ENCODE assay signal across 17 cellular contexts in genomic region chr18:50283469-50284209, GRCh38. TPM values are rescaled to one million over a fixed set of nuclear protein-coding genes. Genes with fewer than 3 reads are reported as not detected.
DNase-seq lines count a peak whose midpoint lies in the region; ATAC-seq, FAIRE-seq and TF ChIP-seq lines count a peak whose summit lies in the region.
"Had no signal": no experiment of that assay in that cellular context is flagged by ENCODE, and none has a peak within 500 bp of the region (broad histone marks: within the 10 kb centered on the region; RNA-seq: fewer than 3 reads in every experiment).

No MANE protein-coding gene starts in this region.

- H3K79me2 ChIP-seq in GM23338 (replicated peaks; ENCODE audit: insufficient read depth), result peaks cover 29% of the 10 kb centered on the region

- no peak overlapping the region for H3K27ac ChIP-seq in CD4-positive, CD25-positive, alpha-beta regulatory T cell (ENCODE audit: insufficient read depth, low read length, poor library complexity, severe bottlenecking)
- no peak overlapping the region for H3K27ac ChIP-seq in GM23338 (ENCODE audit: low read depth)
- H3K27ac ChIP-seq in naive thymus-derived CD4-positive, alpha-beta T cell (ENCODE audit: low read depth, low read length), result no peak overlapping the region
- H3K27ac ChIP-seq: cardiac muscle cell, sigmoid colon, SJCRH30 had no signal

- CTCF ChIA-PET in naive thymus-derived CD4-positive, alpha-beta T cell (lab: Charles Lee), result no interaction called here

- H3F3A ChIP-seq in GM23338 (replicated peaks; ENCODE audit: low read depth), result no peaks in the 10 kb centered on the region; the same call in 1 of the 2 replicates

- peak overlapping the region in 2 of 3 donors; percentile 56 to 84 for H3K27ac Mint-ChIP-seq in CD4-positive, CD25-positive, alpha-beta regulatory T cell
- no peak overlapping the region for H3K27ac Mint-ChIP-seq in GM23338
- H3K27ac Mint-ChIP-seq in activated naive CD8-positive, alpha-beta T cell treated with anti-CD3 and anti-CD28 coated beads, Interleukin-2, amount 10 ng/mL, durations not matched to agents 7 days and 5 days, result peak overlapping the region; percentile 64
- peak overlapping the region; percentile 5 to 99 (median 81) for H3K27ac Mint-ChIP-seq in naive thymus-derived CD4-positive, alpha-beta T cell

- no peaks in the 10 kb centered on the region for H3K27me3 Mint-ChIP-seq in CD4-positive, CD25-positive, alpha-beta regulatory T cell
- peaks cover 20% of the 10 kb centered on the region for H3K27me3 Mint-ChIP-seq in GM23338 (ENCODE audit: insufficient read depth, low read depth, poor library complexity)
- no peaks in the 10 kb centered on the region for H3K27me3 Mint-ChIP-seq in activated naive CD8-positive, alpha-beta T cell treated with anti-CD3 and anti-CD28 coated beads, Interleukin-2, amount 10 ng/mL, durations not matched to agents 7 days and 5 days
- H3K27me3 Mint-ChIP-seq in naive thymus-derived CD4-positive, alpha-beta T cell, result peaks cover 0 to 2% (median 0%) of the 10 kb centered on the region in 5 donors

- no peak overlapping the region for H3K4me2 ChIP-seq in GM23338

- ATAC-seq in CD4-positive, CD25-positive, alpha-beta regulatory T cell (ENCODE audit: low read depth in 2 of 2), result no peak
- no peak for ATAC-seq in GM23338
- ATAC-seq in activated naive CD8-positive, alpha-beta T cell treated with anti-CD3 and anti-CD28 coated beads, Interleukin-2, amount 10 ng/mL, durations not matched to agents 7 days and 5 days (ENCODE audit: low read depth), result no peak
- no peak for ATAC-seq in naive thymus-derived CD4-positive, alpha-beta T cell
- ATAC-seq in left lobe of liver, result no peak

- no peak for FAIRE-seq in GM12892 (lab: Jason Lieb, UNC)

- peaks cover 44% of the 10 kb centered on the region for H3K4me1 ChIP-seq in CD4-positive, CD25-positive, alpha-beta regulatory T cell (ENCODE audit: control insufficient read depth, insufficient read depth, low read length, poor library complexity, severe bottlenecking)
- peaks cover 9% of the 10 kb centered on the region for H3K4me1 ChIP-seq in GM23338 (ENCODE audit: insufficient read depth)
- H3K4me1 ChIP-seq in naive thymus-derived CD4-positive, alpha-beta T cell (ENCODE audit: control insufficient read depth in 2 of 2, insufficient read depth in 2 of 2, low read length in 2 of 2), result peaks cover 21 to 36% of the 10 kb centered on the region in 2 donors

- no peaks in the 10 kb centered on the region for H3K9me3 Mint-ChIP-seq in CD4-positive, CD25-positive, alpha-beta regulatory T cell
- H3K9me3 Mint-ChIP-seq in GM23338, result no peaks in the 10 kb centered on the region; the same call in 2 of the 3 replicates
- H3K9me3 Mint-ChIP-seq in activated naive CD8-positive, alpha-beta T cell treated with anti-CD3 and anti-CD28 coated beads, Interleukin-2, amount 10 ng/mL, durations not matched to agents 7 days and 5 days, result no peaks in the 10 kb centered on the region
- H3K9me3 Mint-ChIP-seq in naive thymus-derived CD4-positive, alpha-beta T cell, result peaks cover 0 to 3% (median 0%) of the 10 kb centered on the region in 11 donors

- no peak overlapping the region for H3K4me3 ChIP-seq in CD4-positive, CD25-positive, alpha-beta regulatory T cell (ENCODE audit: low read depth, low read length)
- no peak overlapping the region for H3K4me3 ChIP-seq in GM23338
- no peak overlapping the region for H3K4me3 ChIP-seq in naive thymus-derived CD4-positive, alpha-beta T cell (ENCODE audit: low read length)
- H3K4me3 ChIP-seq: BLaER1 treated with 17β-estradiol and CSF1 and Interleukin-3, amounts not matched to agents 10 nM and 100 nM; cardiac muscle cell; lung; sigmoid colon; SJCRH30 had no signal

- no peak for TF ChIP-seq CTCF in GM23338 (conservative IDR thresholded peaks at IDR 0.05; ENCODE audit: low read depth in 2 of 2)

- no peaks in the 10 kb centered on the region for H3K9me3 ChIP-seq in CD4-positive, CD25-positive, alpha-beta regulatory T cell (ENCODE audit: control insufficient read depth in 2 of 2, low read length in 2 of 2)
- no peaks in the 10 kb centered on the region for H3K9me3 ChIP-seq in naive thymus-derived CD4-positive, alpha-beta T cell (ENCODE audit: control insufficient read depth in 2 of 3, low read length in 3 of 3)
- H3K9me3 ChIP-seq: BLaER1 treated with 17β-estradiol and CSF1 and Interleukin-3, amounts not matched to agents 10 nM and 100 nM; sigmoid colon; SJCRH30 had no signal

- H3K4me1 Mint-ChIP-seq in CD4-positive, CD25-positive, alpha-beta regulatory T cell, result peaks cover 8 to 74% (median 39%) of the 10 kb centered on the region in 4 donors
- H3K4me1 Mint-ChIP-seq in GM23338, result peaks cover 20% of the 10 kb centered on the region
- peaks cover 37% of the 10 kb centered on the region for H3K4me1 Mint-ChIP-seq in activated naive CD8-positive, alpha-beta T cell treated with anti-CD3 and anti-CD28 coated beads, Interleukin-2, amount 10 ng/mL, durations not matched to agents 7 days and 5 days
- H3K4me1 Mint-ChIP-seq in naive thymus-derived CD4-positive, alpha-beta T cell, result peaks cover 24 to 58% (median 55%) of the 10 kb centered on the region in 7 donors

- DNase-seq in CD4-positive, CD25-positive, alpha-beta regulatory T cell, result no peak
- no peak for DNase-seq in GM23338 (ENCODE audit: low spot score)
- DNase-seq in activated naive CD8-positive, alpha-beta T cell treated with anti-CD3 and anti-CD28 coated beads, Interleukin-2, amount 10 ng/mL, durations not matched to agents 7 days and 5 days, result no peak
- no peak for DNase-seq in naive thymus-derived CD4-positive, alpha-beta T cell
- no peak for DNase-seq in GM12892 (ENCODE audit: insufficient read length)
- no peak for DNase-seq in HuH-7 (ENCODE audit: low spot score)
- no peak for DNase-seq in left lobe of liver (ENCODE audit: low spot score)
- DNase-seq: effector CD4-positive, alpha-beta T cell; Kasumi-1; NCI-H1436; occipital lobe; sigmoid colon; SJCRH30; stimulated activated CD4-positive, alpha-beta T cell treated with anti-CD3 and anti-CD28 coated beads, Interleukin-2, amount 100 ng/mL, for 24 hours had no signal

- no peaks in the 10 kb centered on the region for H3K9me2 ChIP-seq in GM23338 (ENCODE audit: insufficient read depth)

- TF ChIP-seq POLR2A in GM12892 (IDR thresholded peaks at IDR 0.05; ENCODE audit: low read depth, low read length), result no peak

- no peaks in the 10 kb centered on the region for H4K20me1 ChIP-seq in GM23338 (replicated peaks; ENCODE audit: insufficient read depth)

- H2AFZ ChIP-seq in GM23338, result no peak overlapping the region

- peaks cover 39% of the 10 kb centered on the region for H3K36me3 Mint-ChIP-seq in CD4-positive, CD25-positive, alpha-beta regulatory T cell
- H3K36me3 Mint-ChIP-seq in GM23338 (ENCODE audit: low read depth), result peaks cover 45% of the 10 kb centered on the region
- peaks cover 41% of the 10 kb centered on the region for H3K36me3 Mint-ChIP-seq in activated naive CD8-positive, alpha-beta T cell treated with anti-CD3 and anti-CD28 coated beads, Interleukin-2, amount 10 ng/mL, durations not matched to agents 7 days and 5 days
- peaks cover 4 to 58% (median 19%) of the 10 kb centered on the region in 5 donors for H3K36me3 Mint-ChIP-seq in naive thymus-derived CD4-positive, alpha-beta T cell

- peak overlapping the region; percentile 80 to 100 (median 92) for H3K4me3 Mint-ChIP-seq in CD4-positive, CD25-positive, alpha-beta regulatory T cell
- H3K4me3 Mint-ChIP-seq in GM23338, result peak overlapping the region; percentile 3; the same call in 1 of the 3 replicates
- no peak overlapping the region for H3K4me3 Mint-ChIP-seq in activated naive CD8-positive, alpha-beta T cell treated with anti-CD3 and anti-CD28 coated beads, Interleukin-2, amount 10 ng/mL, durations not matched to agents 7 days and 5 days
- peak overlapping the region in 9 of 10 donors; percentile 28 to 97 (median 67) for H3K4me3 Mint-ChIP-seq in naive thymus-derived CD4-positive, alpha-beta T cell

- POLR2A ChIA-PET in activated naive CD8-positive, alpha-beta T cell treated with anti-CD3 and anti-CD28 coated beads, Interleukin-2, amount 10 ng/mL, durations not matched to agents 7 days and 5 days (lab: Charles Lee), result interaction anchor here (3.0 kb wide), 1 partner anchor 23 kb away, joined by 14 read pairs; no protein-coding TSS in a partner anchor
- POLR2A ChIA-PET in naive thymus-derived CD4-positive, alpha-beta T cell (lab: Charles Lee), result interaction anchor here (0.5 to 0.7 kb wide), 2 partner anchors 9 to 14 kb away, joined by 3 read pairs; no protein-coding TSS in a partner anchor

- H3K36me3 ChIP-seq in CD4-positive, CD25-positive, alpha-beta regulatory T cell (ENCODE audit: control insufficient read depth, insufficient read depth, low read length), result peaks cover 34% of the 10 kb centered on the region
- H3K36me3 ChIP-seq in GM23338 (ENCODE audit: insufficient read depth), result no peaks in the 10 kb centered on the region
- peaks cover 0 to 50% (median 5%) of the 10 kb centered on the region in 3 experiments for H3K36me3 ChIP-seq in naive thymus-derived CD4-positive, alpha-beta T cell (ENCODE audit: control insufficient read depth in 2 of 3, insufficient read depth in 3 of 3, low read length in 3 of 3)

- H3K27me3 ChIP-seq in CD4-positive, CD25-positive, alpha-beta regulatory T cell (ENCODE audit: control insufficient read depth, insufficient read depth, low read length), result no peaks in the 10 kb centered on the region
- H3K27me3 ChIP-seq in GM23338 (ENCODE audit: insufficient read depth), result no peaks in the 10 kb centered on the region
- H3K27me3 ChIP-seq in naive thymus-derived CD4-positive, alpha-beta T cell (ENCODE audit: control insufficient read depth in 2 of 2, insufficient read depth in 2 of 2, low read length in 2 of 2), result no peaks in the 10 kb centered on the region
- H3K27me3 ChIP-seq: BLaER1 treated with 17β-estradiol and CSF1 and Interleukin-3, amounts not matched to agents 10 nM and 100 nM; cardiac muscle cell; sigmoid colon; SJCRH30 had no signal

- intact Hi-C loops in naive thymus-derived CD4-positive, alpha-beta T cell (cut with micrococcal nuclease), result loop anchor here (5.0 to 10.0 kb wide), 5 partner anchors 144 to 1439 kb away; partner anchors contain the start of genes ELAC1 (in 1 of the 2) and SMAD4 (in 1 of the 2)

RNA-seq across cellular contexts. Expression of gene MBD1, which starts 2.3 kb away (rescaled TPM):
- 94.4 TPM for total RNA-seq in CD4-positive, CD25-positive, alpha-beta regulatory T cell
- polyA plus RNA-seq in CD4-positive, CD25-positive, alpha-beta regulatory T cell, result 10 to 100 TPM; 25.2 to 28.8 (median 28.1) TPM
- total RNA-seq in GM23338 (2014; rRNA removed; shearing (Covaris generic)), result 43.5 and 44.5 TPM in 2 replicates
- 17.0 TPM in 2 replicates for polyA plus RNA-seq in GM23338 (2016; fragmentation: Nextera tagmentation; extraction: Ambion mirVana)
- 100 to 1,000 TPM; 108 to 123 TPM for total RNA-seq in activated naive CD8-positive, alpha-beta T cell treated with anti-CD3 and anti-CD28 coated beads, Interleukin-2, amount 10 ng/mL, durations not matched to agents 7 days and 5 days
- total RNA-seq in naive thymus-derived CD4-positive, alpha-beta T cell, result 100 to 1,000 TPM in 4 of 5 experiments, 10 to 100 TPM in 1; 97.5 to 158 (median 118) TPM
- 10 to 100 TPM; 26.1 to 46.1 TPM for polyA plus RNA-seq in naive thymus-derived CD4-positive, alpha-beta T cell
- 47.7 TPM for polyA plus RNA-seq in GM12892 (2012; ENCODE audit: missing spikeins)
- total RNA-seq in left lobe of liver, result 33.6 TPM

RNA-seq across cellular contexts. Expression of gene CXXC1, which starts 3.9 kb away (rescaled TPM):
- total RNA-seq in CD4-positive, CD25-positive, alpha-beta regulatory T cell, result 141 TPM
- 10 to 100 TPM; 52.9 to 67.9 (median 62.8) TPM for polyA plus RNA-seq in CD4-positive, CD25-positive, alpha-beta regulatory T cell
- total RNA-seq in GM23338 (2014; rRNA removed; shearing (Covaris generic)), result 65.1 and 74.3 TPM in 2 replicates
- 58.6 and 59.0 TPM in 2 replicates for polyA plus RNA-seq in GM23338 (2016; fragmentation: Nextera tagmentation; extraction: Ambion mirVana)
- 100 to 1,000 TPM; 155 to 160 TPM for total RNA-seq in activated naive CD8-positive, alpha-beta T cell treated with anti-CD3 and anti-CD28 coated beads, Interleukin-2, amount 10 ng/mL, durations not matched to agents 7 days and 5 days
- total RNA-seq in naive thymus-derived CD4-positive, alpha-beta T cell, result 100 to 1,000 TPM; 141 to 197 (median 155) TPM
- 100 to 1,000 TPM in 1 of 2 donors, 10 to 100 TPM in 1; 78.3 to 111 TPM for polyA plus RNA-seq in naive thymus-derived CD4-positive, alpha-beta T cell
- polyA plus RNA-seq in GM12892 (2012; ENCODE audit: missing spikeins), result 108 TPM
- 35.1 TPM for total RNA-seq in left lobe of liver

RNA-seq across cellular contexts. Expression of gene CFAP53, which starts 17.3 kb away (rescaled TPM):
- 0.35 TPM for total RNA-seq in CD4-positive, CD25-positive, alpha-beta regulatory T cell
- under 1 TPM in 1 of 4 donors, not detected in 3; 0.27 TPM for polyA plus RNA-seq in CD4-positive, CD25-positive, alpha-beta regulatory T cell
- not detected in 2 replicates for total RNA-seq in GM23338 (2014; rRNA removed; shearing (Covaris generic))
- polyA plus RNA-seq in GM23338 (2016; fragmentation: Nextera tagmentation; extraction: Ambion mirVana), result 0.23 and 0.71 TPM in 2 replicates
- under 1 TPM; 0.36 to 0.68 TPM for total RNA-seq in activated naive CD8-positive, alpha-beta T cell treated with anti-CD3 and anti-CD28 coated beads, Interleukin-2, amount 10 ng/mL, durations not matched to agents 7 days and 5 days
- 1 to 10 TPM in 1 of 5 experiments, under 1 TPM in 4; 0.19 to 1.8 (median 0.64) TPM for total RNA-seq in naive thymus-derived CD4-positive, alpha-beta T cell
- under 1 TPM in 1 of 2 donors, not detected in 1; 0.09 TPM for polyA plus RNA-seq in naive thymus-derived CD4-positive, alpha-beta T cell
- polyA plus RNA-seq in GM12892 (2012; ENCODE audit: missing spikeins), result 0.23 TPM
- 0.25 TPM for total RNA-seq in left lobe of liver
- total RNA-seq: SJCRH30 had no signal
